In genomic region chr3:106119691-106120090, GRCh38 we compare ENCODE assay signal across 14 cellular contexts.
DNase-seq lines count a peak whose midpoint lies in the region; ATAC-seq and TF ChIP-seq lines count a peak whose summit lies in the region.
"Had no signal": no experiment of that assay in that cellular context is flagged by ENCODE, and none has a peak within 500 bp of the region (broad histone marks: within the 10 kb centered on the region; RNA-seq: fewer than 3 reads in every experiment).

No MANE protein-coding gene starts in this region.

- DNase-seq in AG20443 (ENCODE audit: low spot score): peak; percentile 29
- DNase-seq in HCEC 1CT: peak; percentile 56
- DNase-seq in mesenchymal stem cell: peak; percentile 86
- DNase-seq in ACHN: no peak
- no peak for DNase-seq in tibial artery
- DNase-seq: left ventricle myocardium inferior, NCI-H1105, NCI-H82, pancreas, upper lobe of left lung had no signal

- no peaks in the 10 kb centered on the region for H3K36me3 Mint-ChIP-seq in activated naive CD8-positive, alpha-beta T cell

- intact Hi-C loops in tibial artery (cut with DNase I; ENCODE audit: low total_unique reads): no loop called here

- H3K18ac ChIP-seq in mesenchymal stem cell (ENCODE audit: low read depth in 1 of 2, low read length in 2 of 2): peak overlapping the region in 1 of 2 experiments; percentile 28

- peak overlapping the region; percentile 80 for H3K9ac ChIP-seq in mesenchymal stem cell (ENCODE audit: low read length)

- ATAC-seq in GM19328 (IDR thresholded peaks at IDR 0.05; ENCODE audit: unreplicated experiment) (no peak), HG03135 (IDR thresholded peaks at IDR 0.05; ENCODE audit: unreplicated experiment) (no peak)

- H3K27ac Mint-ChIP-seq in activated naive CD8-positive, alpha-beta T cell: peak overlapping the region; percentile 89

- H3K14ac ChIP-seq in mesenchymal stem cell (ENCODE audit: low read length in 2 of 2): no peak overlapping the region

- peak overlapping the region in 1 of 2 experiments; percentile 6 for H3K4me3 ChIP-seq in mesenchymal stem cell (ENCODE audit: insufficient read depth in 1 of 2, low read depth in 1 of 2, low read length in 2 of 2)
- no peak overlapping the region for H3K4me3 ChIP-seq in tibial artery
- H3K4me3 ChIP-seq: left ventricle myocardium inferior, pancreas, upper lobe of left lung had no signal

- H3K27me3 Mint-ChIP-seq in activated naive CD8-positive, alpha-beta T cell: no peaks in the 10 kb centered on the region

- H4K8ac ChIP-seq in mesenchymal stem cell (ENCODE audit: low read length): no peak overlapping the region

- H3K4me1 ChIP-seq in mesenchymal stem cell (ENCODE audit: control insufficient read depth, insufficient read depth, low read depth, low read length) (no peaks in the 10 kb centered on the region), tibial artery (no peaks in the 10 kb centered on the region)
- H3K4me1 ChIP-seq: left ventricle myocardium inferior, pancreas, upper lobe of left lung had no signal

- no peak overlapping the region for H2BK120ac ChIP-seq in mesenchymal stem cell (ENCODE audit: low read depth, low read length)

- no peaks in the 10 kb centered on the region for H3K79me1 ChIP-seq in mesenchymal stem cell (replicated peaks; ENCODE audit: low read length, poor library complexity, severe bottlenecking)

- 78% methylated on average over 1 of the region's 1 CpG for WGBS in mesenchymal stem cell

- H3K27ac ChIP-seq in mesenchymal stem cell (ENCODE audit: low read length, poor library complexity, severe bottlenecking): no peak overlapping the region
- H3K27ac ChIP-seq in tibial artery: no peak overlapping the region
- H3K27ac ChIP-seq: HL-60, left ventricle myocardium inferior, pancreas, upper lobe of left lung had no signal

- H3K36me3 ChIP-seq in mesenchymal stem cell (ENCODE audit: control insufficient read depth in 1 of 2, insufficient read depth in 2 of 2, low read depth in 1 of 2, low read length in 2 of 2) (no peaks in the 10 kb centered on the region), tibial artery (no peaks in the 10 kb centered on the region)
- H3K36me3 ChIP-seq: left ventricle myocardium inferior, pancreas, upper lobe of left lung had no signal

- H3K4me3 Mint-ChIP-seq in activated naive CD8-positive, alpha-beta T cell: peak overlapping the region; percentile 52

- no peak overlapping the region for H2BK15ac ChIP-seq in mesenchymal stem cell (ENCODE audit: low read depth, poor library complexity, severe bottlenecking)

- H3K9me3 Mint-ChIP-seq in activated naive CD8-positive, alpha-beta T cell (ENCODE audit: low read depth): peaks cover 3% of the 10 kb centered on the region

- no peak overlapping the region for H3K4ac ChIP-seq in mesenchymal stem cell (ENCODE audit: low read depth in 1 of 2, low read length in 2 of 2)

- no peak overlapping the region for H2BK5ac ChIP-seq in mesenchymal stem cell (ENCODE audit: low read depth, low read length, poor library complexity, severe bottlenecking)

- no peaks in the 10 kb centered on the region for H3K27me3 ChIP-seq in mesenchymal stem cell (ENCODE audit: control insufficient read depth in 1 of 2, insufficient read depth in 1 of 2, low read length in 2 of 2)
- no peaks in the 10 kb centered on the region for H3K27me3 ChIP-seq in tibial artery
- H3K27me3 ChIP-seq: pancreas, upper lobe of left lung had no signal

- H3K9me3 ChIP-seq in mesenchymal stem cell (ENCODE audit: control insufficient read depth, low read length) (no peaks in the 10 kb centered on the region), tibial artery (no peaks in the 10 kb centered on the region)
- H3K9me3 ChIP-seq: left ventricle myocardium inferior, pancreas, upper lobe of left lung had no signal

- H3K23ac ChIP-seq in mesenchymal stem cell (ENCODE audit: low read length in 2 of 2): no peak overlapping the region

- H3K4me2 ChIP-seq in mesenchymal stem cell (ENCODE audit: low read length, poor library complexity, severe bottlenecking): no peak overlapping the region

- no peak overlapping the region for H2AFZ ChIP-seq in mesenchymal stem cell (ENCODE audit: low read depth, low read length)

- no peak for TF ChIP-seq CTCF in tibial artery (IDR thresholded peaks at IDR 0.05)

- no peak overlapping the region for H2BK12ac ChIP-seq in mesenchymal stem cell (ENCODE audit: low read length in 2 of 2)

- no peak overlapping the region for H4K91ac ChIP-seq in mesenchymal stem cell (ENCODE audit: low read length)

- in situ Hi-C loops in ACHN (cut with HindIII; ENCODE audit: low pct_ligation_motif_present, low pct_unique_long_range_greater_than_20kb, low sequenced_read_pairs): no loop called here

- peaks cover 25% of the 10 kb centered on the region for H3K4me1 Mint-ChIP-seq in activated naive CD8-positive, alpha-beta T cell (ENCODE audit: low read depth)

- H2AK5ac ChIP-seq in mesenchymal stem cell (ENCODE audit: low read length, severe bottlenecking): no peak overlapping the region

Comparison
In these comparisons a context has a peak if more than half of its experiments do, and no peak if none do; other contexts are left out.
1. DNase-seq: peak in AG20443 (single experiment), HCEC 1CT (single experiment) and mesenchymal stem cell (single experiment); none in ACHN (single experiment) and tibial artery (0 of 2).